Comparison of ENCODE assay signal across 11 cellular contexts in genomic region chr10:8616166-8616565, GRCh38.
DNase-seq lines count a peak whose midpoint lies in the region; ATAC-seq, FAIRE-seq and TF ChIP-seq lines count a peak whose summit lies in the region.
"Had no signal": no experiment of that assay in that cellular context is flagged by ENCODE, and none has a peak within 500 bp of the region (broad histone marks: within the 10 kb centered on the region; RNA-seq: fewer than 3 reads in every experiment).

No MANE protein-coding gene starts in this region.

- no peak overlapping the region for H3K9ac ChIP-seq in kidney (ENCODE audit: low read length in 2 of 2)

- in situ Hi-C loops in Caki2 (cut with HindIII; ENCODE audit: low pct_unique_long_range_greater_than_20kb, low sequenced_read_pairs) = no loop called here

- intact Hi-C loops in kidney (cut with DNase I) = no loop called here

- H3K4me3 ChIP-seq in kidney (ENCODE audit: low read length in 2 of 2) = no peak overlapping the region

- TF ChIP-seq CTCF in kidney (IDR thresholded peaks at IDR 0.05; ENCODE audit: borderline replicate concordance, extremely low read depth, insufficient read depth) = no peak

- FAIRE-seq in GM19239 (lab: Jason Lieb, UNC) (peak; percentile 21), kidney (lab: Jason Lieb, UNC) (no peak)

- no peaks in the 10 kb centered on the region for H3K9me3 ChIP-seq in kidney (ENCODE audit: control insufficient read depth in 1 of 2, low read length in 2 of 2)
- H3K9me3 ChIP-seq: BE2C had no signal

- no peak overlapping the region for H3K27ac ChIP-seq in kidney (ENCODE audit: low read depth in 2 of 2, low read length in 2 of 2)

- H3K4me1 ChIP-seq in kidney (ENCODE audit: control insufficient read depth in 1 of 2, insufficient read depth in 1 of 2, low read depth in 1 of 2, low read length in 2 of 2) = no peaks in the 10 kb centered on the region
- H3K4me1 ChIP-seq: BE2C had no signal

- ATAC-seq in HG02981 (IDR thresholded peaks at IDR 0.05; ENCODE audit: unreplicated experiment) = peak; percentile 51
- ATAC-seq: T-helper 17 cell had no signal

- H3K36me3 ChIP-seq in kidney (ENCODE audit: control insufficient read depth in 1 of 2, insufficient read depth in 2 of 2, low read length in 2 of 2) = no peaks in the 10 kb centered on the region
- H3K36me3 ChIP-seq: BE2C had no signal

- DNase-seq in Caki2 (ENCODE audit: low read depth) (peak; percentile 83), GM19239 (ENCODE audit: insufficient read length, low spot score) (no peak), RPMI8226 (peak; percentile 8), NCI-H2029 (lab: John Stamatoyannopoulos, UW) (no peak), NCI-H774 (lab: John Stamatoyannopoulos, UW) (no peak), NCI-H146 (lab: John Stamatoyannopoulos, UW) (no peak), kidney (no peak)
- DNase-seq: BE2C, erythroblast, T-helper 17 cell had no signal

Comparison
In these comparisons a context has a peak if more than half of its experiments do, and no peak if none do; other contexts are left out.
1. DNase-seq: peak in Caki2 (single experiment) and RPMI8226 (single experiment); none in GM19239 (single experiment), NCI-H2029 (single experiment), NCI-H774 (single experiment), NCI-H146 (single experiment) and kidney (single experiment).